Comparison of ENCODE assay signal across 1 cellular context in genomic region chr5:43150748-43151147, GRCh38.
A peak's percentile ranks its signal among the peaks of the same experiment; 100 is the strongest.
TF ChIP-seq lines count a peak whose summit lies in the region.

No MANE protein-coding gene starts in this region.

TF ChIP-seq in HEK293, 187 proteins besides CTCF, POLR2A, EP300 and RAD21 (continued from another document):
- TF ChIP-seq PRDM10 (tag by site-specific recombination; IDR thresholded peaks at IDR 0.05): peak; percentile 86
- TF ChIP-seq ZNF692 (tag by site-specific recombination; IDR thresholded peaks at IDR 0.05): no peak
- TF ChIP-seq INSM2 (tag by site-specific recombination; IDR thresholded peaks at IDR 0.05): no peak
